ENCODE assay signal across 8 cellular contexts in genomic region chr13:99980201-99981114, GRCh38. TPM values are rescaled to one million over a fixed set of nuclear protein-coding genes. Genes with fewer than 3 reads are reported as not detected.
DNase-seq lines count a peak whose midpoint lies in the region; ATAC-seq and TF ChIP-seq lines count a peak whose summit lies in the region.

No MANE protein-coding gene starts in this region.

- TF ChIP-seq CTCF in AG09309 (IDR thresholded peaks at IDR 0.05; ENCODE audit: control insufficient read depth, insufficient read depth, low read depth, low read length, missing control alignments) = no peak

- peak; percentile 70 for ATAC-seq in GM19025 (IDR thresholded peaks at IDR 0.05; ENCODE audit: low read depth, unreplicated experiment)

- H3K4me3 ChIP-seq in AG09309 (ENCODE audit: control insufficient read depth, low read depth, low read length) = peak overlapping the region; percentile 75

- in situ Hi-C loops in T47D (cut with HindIII; ENCODE audit: low pct_unique_long_range_greater_than_20kb, low sequenced_read_pairs) = no loop called here

- DNase-seq in AG09309 (ENCODE audit: low read depth) = no peak
- DNase-seq in M059J (ENCODE audit: low read depth) = peak; percentile 69
- DNase-seq in T-helper 22 cell (ENCODE audit: low read depth) = peak; percentile 34
- peak; percentile 84 to 87 for DNase-seq in T47D (ENCODE audit: low read depth in 1 of 2, low spot score in 1 of 2)
- peak; percentile 71 for DNase-seq in iris pigment epithelial cell (ENCODE audit: low read depth)
- DNase-seq in stimulated activated CD4-positive, alpha-beta T cell treated with anti-CD3 and anti-CD28 coated beads, Interleukin-4, amount 100 ng/mL, for 24 hours = peak; percentile 55
- DNase-seq in dedifferentiated amniotic fluid mesenchymal stem cell (ENCODE audit: extremely low spot score) = no peak

RNA-seq across cellular contexts. Expression of gene ZIC2, which starts 1.1 kb away (rescaled TPM):
- 0.05 and 0.44 TPM in 2 replicates for total RNA-seq in M059J (2014; rRNA removed; shearing (Covaris generic))

RNA-seq across cellular contexts. Expression of gene ZIC5, which starts 8.9 kb away (rescaled TPM):
- 0.07 TPM in 1 of 2 replicates, not detected in the other for total RNA-seq in M059J (2014; rRNA removed; shearing (Covaris generic))

Comparison
In these comparisons a context has a peak if more than half of its experiments do, and no peak if none do; other contexts are left out.
1. DNase-seq: peak in M059J (single experiment), T-helper 22 cell (single experiment), T47D (2 of 2), iris pigment epithelial cell (single experiment) and stimulated activated CD4-positive, alpha-beta T cell treated with anti-CD3 and anti-CD28 coated beads, Interleukin-4, amount 100 ng/mL, for 24 hours (single experiment); none in AG09309 (single experiment) and dedifferentiated amniotic fluid mesenchymal stem cell (single experiment).